8 cellular contexts compared by ENCODE assay signal in the genomic region with DNA sequence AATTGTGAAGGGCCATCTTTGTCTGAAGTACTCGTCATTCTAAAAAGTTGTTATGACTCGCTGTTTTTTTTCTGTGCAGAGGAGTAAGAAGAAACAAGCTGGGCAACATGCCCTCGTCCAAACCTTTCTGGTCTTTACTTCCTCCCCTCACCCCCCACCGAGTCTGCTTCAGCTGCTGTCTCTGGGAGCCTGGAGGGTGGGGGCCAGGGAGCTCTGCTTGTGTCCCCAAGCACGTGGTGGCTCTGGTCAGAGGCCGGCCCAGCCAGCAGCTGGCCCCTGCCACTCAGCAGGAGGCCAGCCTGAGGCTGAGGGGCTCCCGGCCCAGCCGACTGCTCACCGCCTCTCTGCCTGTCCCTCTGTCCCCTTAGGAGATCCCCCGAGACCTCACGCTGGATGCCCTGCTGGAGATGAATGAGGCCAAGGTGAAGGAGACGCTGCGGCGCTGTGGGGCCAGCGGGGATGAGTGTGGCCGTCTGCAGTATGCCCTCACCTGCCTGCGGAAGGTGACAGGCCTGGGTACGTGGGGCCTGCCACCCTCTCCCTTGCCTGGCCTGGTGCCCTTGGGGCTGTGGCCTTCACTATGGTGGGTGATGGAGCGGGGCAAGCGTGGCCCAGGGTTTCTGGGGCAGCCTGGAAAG. TPM values are rescaled to one million over a fixed set of nuclear protein-coding genes. Genes with fewer than 3 reads are reported as not detected.
A peak's percentile ranks its signal among the peaks of the same experiment; 100 is the strongest.
DNase-seq lines count a peak whose midpoint lies in the region; ATAC-seq and TF ChIP-seq lines count a peak whose summit lies in the region.

No MANE protein-coding gene starts in this region.

- H3K36me3 ChIP-seq in SK-N-SH (replicated peaks in 1 of 2; ENCODE audit: control insufficient read depth in 1 of 2, insufficient read depth in 2 of 2, low read length in 1 of 2), result no peaks in the 10 kb centered on the region

- no peaks in the 10 kb centered on the region for H3K27me3 Mint-ChIP-seq in osteocyte (ENCODE audit: unreplicated experiment)

- peaks cover 3% of the 10 kb centered on the region for H3K36me3 Mint-ChIP-seq in osteocyte (ENCODE audit: unreplicated experiment)

- POLR2A ChIA-PET in SK-N-SH (lab: Yijun Ruan, JAX), result interaction anchor here (0.5 to 2.6 kb wide), 4 partner anchors 9 to 121 kb away, joined by 3 to 10 read pairs (median 4); a partner anchor contains a TSS

- no peaks in the 10 kb centered on the region for H4K20me1 ChIP-seq in SK-N-SH (ENCODE audit: insufficient read depth)

- no peak overlapping the region for H3K9ac ChIP-seq in SK-N-SH

- no peak for ATAC-seq in HG03135 (IDR thresholded peaks at IDR 0.05; ENCODE audit: unreplicated experiment)

- no peak for TF ChIP-seq RAD21 in SK-N-SH (IDR thresholded peaks at IDR 0.05; ENCODE audit: low read length)

- 59% methylated on average over 15 of the region's 20 CpGs for WGBS in SK-N-SH (ENCODE audit: low lambda C conversion rate)

- H3K9me3 Mint-ChIP-seq in osteocyte (ENCODE audit: unreplicated experiment), result no peaks in the 10 kb centered on the region

- H2AFZ ChIP-seq in SK-N-SH (ENCODE audit: low read depth), result no peak overlapping the region

- CTCF ChIA-PET in SK-N-SH (lab: Yijun Ruan, JAX), result interaction anchor here (1.1 to 4.9 kb wide), 7 partner anchors 10 to 223 kb away, joined by 4 to 31 read pairs (median 7); a partner anchor contains a TSS

- peaks cover 41 to 49% of the 10 kb centered on the region in 2 experiments for H3K4me1 ChIP-seq in SK-N-SH (ENCODE audit: control insufficient read depth in 1 of 2, insufficient read depth in 2 of 2, low read depth in 1 of 2, low read length in 1 of 2)

- no peak overlapping the region for H3K4me3 ChIP-seq in SK-N-SH (ENCODE audit: low read depth in 2 of 2, low read length in 1 of 2)
- no peak overlapping the region for H3K4me3 ChIP-seq in fibroblast of mammary gland (ENCODE audit: control insufficient read depth, low read depth, low read length)

- peaks cover 51% of the 10 kb centered on the region for H3K4me1 Mint-ChIP-seq in osteocyte (ENCODE audit: unreplicated experiment)

- peak overlapping the region; percentile 59 to 96 for H3K27ac ChIP-seq in SK-N-SH (ENCODE audit: low read depth in 2 of 2, low read length in 1 of 2)

- TF ChIP-seq EP300 in SK-N-SH (IDR thresholded peaks at IDR 0.05; ENCODE audit: borderline replicate concordance in 1 of 2, low read depth in 1 of 2, low read length in 1 of 2), result peak in 1 of 2 experiments; percentile 8; a peak in 1 of 4 replicates

- H3K79me2 ChIP-seq in SK-N-SH (ENCODE audit: insufficient read depth), result no peaks in the 10 kb centered on the region

- peak overlapping the region; percentile 78 for H3K27ac Mint-ChIP-seq in osteocyte (ENCODE audit: unreplicated experiment)

- peak overlapping the region; percentile 5 for H3K4me3 Mint-ChIP-seq in osteocyte (ENCODE audit: unreplicated experiment)

- peaks cover 11% of the 10 kb centered on the region for H3F3A ChIP-seq in SK-N-SH (replicated peaks; ENCODE audit: insufficient read depth)

- no peak for TF ChIP-seq CTCF in SK-N-SH (IDR thresholded peaks at IDR 0.05)
- TF ChIP-seq CTCF in fibroblast of mammary gland (conservative IDR thresholded peaks at IDR 0.05; ENCODE audit: control insufficient read depth, insufficient read depth, low read depth, low read length), result no peak
- no peak for TF ChIP-seq CTCF in osteocyte (IDR thresholded peaks at IDR 0.05)

- H3K9me2 ChIP-seq in SK-N-SH, result no peaks in the 10 kb centered on the region

- H3K9me3 ChIP-seq in SK-N-SH, result no peaks in the 10 kb centered on the region

- H3K27me3 ChIP-seq in SK-N-SH (ENCODE audit: insufficient read depth), result no peaks in the 10 kb centered on the region

- DNase-seq in C1 segment of cervical spinal cord (lab: John Stamatoyannopoulos, UW) (peak in 11 of 14 donors; percentile 17 to 72 (median 53)), SK-N-SH (peak; percentile 80), fibroblast of mammary gland (ENCODE audit: low read depth) (peak; percentile 62), osteocyte (ENCODE audit: extremely low spot score, unreplicated experiment) (no peak), NAMALWA (ENCODE audit: low spot score) (no peak)
- no peak for DNase-seq in stimulated activated CD4-positive, alpha-beta T cell treated with anti-CD3 and anti-CD28 coated beads, Interleukin-4, amount 100 ng/mL, for 24 hours
- DNase-seq in activated effector memory CD4-positive, alpha-beta T cell treated with Interleukin-2 at 50 U/mL for 16 hours, result no peak

- no peak overlapping the region; the same call in 1 of the 2 replicates for H3K4me2 ChIP-seq in SK-N-SH

TF ChIP-seq in SK-N-SH, 30 proteins besides CTCF, POLR2A, EP300 and RAD21:
- peak; percentile 7 for TF ChIP-seq CHD2 (IDR thresholded peaks at IDR 0.05; ENCODE audit: low read length, partially characterized antibody)
- TF ChIP-seq RFX5 (IDR thresholded peaks at IDR 0.05; ENCODE audit: low read length), result no peak
- TF ChIP-seq FOXM1 (IDR thresholded peaks at IDR 0.05; ENCODE audit: low read depth), result no peak
- no peak for TF ChIP-seq FOXJ3 (CRISPR knock-in tag; IDR thresholded peaks at IDR 0.05)
- TF ChIP-seq JUND (IDR thresholded peaks at IDR 0.05), result no peak
- TF ChIP-seq, protein P1, sequence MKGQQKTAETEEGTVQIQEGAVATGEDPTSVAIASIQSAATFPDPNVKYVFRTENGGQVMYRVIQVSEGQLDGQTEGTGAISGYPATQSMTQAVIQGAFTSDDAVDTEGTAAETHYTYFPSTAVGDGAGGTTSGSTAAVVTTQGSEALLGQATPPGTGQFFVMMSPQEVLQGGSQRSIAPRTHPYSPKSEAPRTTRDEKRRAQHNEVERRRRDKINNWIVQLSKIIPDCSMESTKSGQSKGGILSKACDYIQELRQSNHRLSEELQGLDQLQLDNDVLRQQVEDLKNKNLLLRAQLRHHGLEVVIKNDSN (IDR thresholded peaks at IDR 0.05; ENCODE audit: borderline replicate concordance, low read depth), result no peak
- peak; percentile 82 for TF ChIP-seq MXI1 (IDR thresholded peaks at IDR 0.05; ENCODE audit: low read depth, low read length)
- no peak for TF ChIP-seq MEF2A (IDR thresholded peaks at IDR 0.05; ENCODE audit: borderline replicate concordance, low read depth)
- TF ChIP-seq NFIC (IDR thresholded peaks at IDR 0.05; ENCODE audit: borderline replicate concordance), result no peak
- TF ChIP-seq, protein P2, sequence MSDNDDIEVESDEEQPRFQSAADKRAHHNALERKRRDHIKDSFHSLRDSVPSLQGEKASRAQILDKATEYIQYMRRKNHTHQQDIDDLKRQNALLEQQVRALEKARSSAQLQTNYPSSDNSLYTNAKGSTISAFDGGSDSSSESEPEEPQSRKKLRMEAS (IDR thresholded peaks at IDR 0.05; ENCODE audit: low read depth), result 0 out of 2 replicates have a peak, but pooled peaks have one; percentile 28
- TF ChIP-seq FOSL2 (IDR thresholded peaks at IDR 0.05; ENCODE audit: borderline replicate concordance, low read depth), result peak; percentile 25; the same call in 1 of the 2 replicates

RNA-seq across cellular contexts. Expression of a gene that starts 53.7 kb away (rescaled TPM):
- 0.21 and 0.37 TPM in 2 replicates for polyA plus RNA-seq in SK-N-SH (2012; rRNA removed)
- 0.07 TPM in 1 of 2 replicates, not detected in the other for polyA plus RNA-seq in SK-N-SH (2012; cell fraction: cytosol; rRNA removed)
- 0.66 and 0.68 TPM in 2 replicates for polyA plus RNA-seq in SK-N-SH (2012; cell fraction: nucleus; rRNA removed)
- total RNA-seq in osteocyte, result 3.1 and 4.5 TPM in 2 replicates

Comparison
In these comparisons a context has a peak if more than half of its experiments do, and no peak if none do; other contexts are left out.
1. DNase-seq: peak in C1 segment of cervical spinal cord (11 of 14), SK-N-SH (single experiment) and fibroblast of mammary gland (single experiment); none in osteocyte (single experiment), stimulated activated CD4-positive, alpha-beta T cell treated with anti-CD3 and anti-CD28 coated beads, Interleukin-4, amount 100 ng/mL, for 24 hours (single experiment), NAMALWA (single experiment) and activated effector memory CD4-positive, alpha-beta T cell treated with Interleukin-2 at 50 U/mL for 16 hours (single experiment).